Comparison of ENCODE assay signal across 8 cellular contexts in genomic region chr3:101676765-101677435, GRCh38. TPM values are rescaled to one million over a fixed set of nuclear protein-coding genes. Genes with fewer than 3 reads are reported as not detected.
DNase-seq lines count a peak whose midpoint lies in the region; ATAC-seq and TF ChIP-seq lines count a peak whose summit lies in the region.

A gene with protein sequence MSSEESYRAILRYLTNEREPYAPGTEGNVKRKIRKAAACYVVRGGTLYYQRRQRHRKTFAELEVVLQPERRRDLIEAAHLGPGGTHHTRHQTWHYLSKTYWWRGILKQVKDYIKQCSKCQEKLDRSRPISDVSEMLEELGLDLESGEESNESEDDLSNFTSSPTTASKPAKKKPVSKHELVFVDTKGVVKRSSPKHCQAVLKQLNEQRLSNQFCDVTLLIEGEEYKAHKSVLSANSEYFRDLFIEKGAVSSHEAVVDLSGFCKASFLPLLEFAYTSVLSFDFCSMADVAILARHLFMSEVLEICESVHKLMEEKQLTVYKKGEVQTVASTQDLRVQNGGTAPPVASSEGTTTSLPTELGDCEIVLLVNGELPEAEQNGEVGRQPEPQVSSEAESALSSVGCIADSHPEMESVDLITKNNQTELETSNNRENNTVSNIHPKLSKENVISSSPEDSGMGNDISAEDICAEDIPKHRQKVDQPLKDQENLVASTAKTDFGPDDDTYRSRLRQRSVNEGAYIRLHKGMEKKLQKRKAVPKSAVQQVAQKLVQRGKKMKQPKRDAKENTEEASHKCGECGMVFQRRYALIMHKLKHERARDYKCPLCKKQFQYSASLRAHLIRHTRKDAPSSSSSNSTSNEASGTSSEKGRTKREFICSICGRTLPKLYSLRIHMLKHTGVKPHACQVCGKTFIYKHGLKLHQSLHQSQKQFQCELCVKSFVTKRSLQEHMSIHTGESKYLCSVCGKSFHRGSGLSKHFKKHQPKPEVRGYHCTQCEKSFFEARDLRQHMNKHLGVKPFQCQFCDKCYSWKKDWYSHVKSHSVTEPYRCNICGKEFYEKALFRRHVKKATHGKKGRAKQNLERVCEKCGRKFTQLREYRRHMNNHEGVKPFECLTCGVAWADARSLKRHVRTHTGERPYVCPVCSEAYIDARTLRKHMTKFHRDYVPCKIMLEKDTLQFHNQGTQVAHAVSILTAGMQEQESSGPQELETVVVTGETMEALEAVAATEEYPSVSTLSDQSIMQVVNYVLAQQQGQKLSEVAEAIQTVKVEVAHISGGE (minus strand): TSS chr3:101677132. CDS start chr3:101676914, 218 bp downstream.

- H2AFZ ChIP-seq in trophoblast cell (ENCODE audit: insufficient read depth, low read length, poor library complexity): peak within 1 kb of the TSS; percentile 82

- DNase-seq in GM03348 (ENCODE audit: low spot score) (peak; percentile 97), HCEC 1CT (peak; percentile 100), NCI-H460 (ENCODE audit: extremely low read depth, low read depth) (peak; percentile 99), glomerular visceral epithelial cell (ENCODE audit: extremely low spot score) (peak; percentile 99), trophoblast cell (peak; percentile 100), upper lobe of right lung (peak; percentile 99), DMS114 treated with DMSO at 0.1 percent for 48 hours (lab: John Stamatoyannopoulos, UW; ENCODE audit: unreplicated experiment) (no peak)
- peak; percentile 100 for DNase-seq in activated gamma-delta T cell treated with anti-CD3 and anti-CD28 coated beads, Interleukin-2, amount 50 U/mL, for 16 hours (ENCODE audit: low read depth)

- H3K27ac ChIP-seq in trophoblast cell (ENCODE audit: low read depth, low read length) (peak within 1 kb of the TSS; percentile 81), upper lobe of right lung (peak within 1 kb of the TSS; percentile 95)

- H4K91ac ChIP-seq in trophoblast cell (ENCODE audit: low read depth, low read length): peak within 1 kb of the TSS; percentile 85

- H3K27me3 ChIP-seq in trophoblast cell (ENCODE audit: insufficient read depth, low read length) (no peaks in the 10 kb centered on the region), upper lobe of right lung (no peaks in the 10 kb centered on the region)

- H3K4me3 ChIP-seq in trophoblast cell (ENCODE audit: low read depth, low read length) (peak within 1 kb of the TSS; percentile 97), upper lobe of right lung (peak within 1 kb of the TSS; percentile 97)

- peak; percentile 89 for ATAC-seq in upper lobe of right lung

- H3K23ac ChIP-seq in trophoblast cell (ENCODE audit: low read length): no peak within 1 kb of the TSS

- peak within 1 kb of the TSS; percentile 57 for H2BK120ac ChIP-seq in trophoblast cell (ENCODE audit: insufficient read depth, low read length, poor library complexity)

- intact Hi-C loops in upper lobe of right lung (cut with DNase I): no loop called here

- H4K8ac ChIP-seq in trophoblast cell (ENCODE audit: low read depth, low read length): peak within 1 kb of the TSS; percentile 80

- H3K14ac ChIP-seq in trophoblast cell (ENCODE audit: low read length): peak within 1 kb of the TSS; percentile 94

- H2BK5ac ChIP-seq in trophoblast cell (ENCODE audit: low read depth, low read length, poor library complexity): peak within 1 kb of the TSS; percentile 75

- H3K9ac ChIP-seq in trophoblast cell (ENCODE audit: low read length): peak within 1 kb of the TSS; percentile 99

- H2BK12ac ChIP-seq in trophoblast cell (ENCODE audit: low read length): no peak within 1 kb of the TSS

- peaks cover 7% of the 10 kb centered on the region for H3K79me1 ChIP-seq in trophoblast cell (ENCODE audit: low read length)

- H3K4ac ChIP-seq in trophoblast cell (ENCODE audit: low read depth, low read length): peak within 1 kb of the TSS; percentile 22

- peak within 1 kb of the TSS; percentile 93 for H3K4me2 ChIP-seq in trophoblast cell (ENCODE audit: low read length)

- H3K4me1 ChIP-seq in trophoblast cell (ENCODE audit: control insufficient read depth in 1 of 2, insufficient read depth in 2 of 2, low read length in 2 of 2): peaks cover 0 to 4% of the 10 kb centered on the region in 2 experiments
- peaks cover 12% of the 10 kb centered on the region for H3K4me1 ChIP-seq in upper lobe of right lung

- peak within 1 kb of the TSS; percentile 83 for H4K12ac ChIP-seq in trophoblast cell (ENCODE audit: low read depth, low read length)

- H3K9me3 ChIP-seq in trophoblast cell (ENCODE audit: insufficient read depth, low read depth, low read length): no peaks in the 10 kb centered on the region
- H3K9me3 ChIP-seq in upper lobe of right lung: no peaks in the 10 kb centered on the region

- TF ChIP-seq CTCF in upper lobe of right lung (IDR thresholded peaks at IDR 0.05): peak; percentile 55

- peak within 1 kb of the TSS; percentile 86 for H2AK5ac ChIP-seq in trophoblast cell (ENCODE audit: low read length)

- H3K36me3 ChIP-seq in trophoblast cell (ENCODE audit: control insufficient read depth in 1 of 2, insufficient read depth in 2 of 2, low read length in 2 of 2) (peaks cover 11 to 15% of the 10 kb centered on the region in 2 experiments), upper lobe of right lung (peaks cover 25% of the 10 kb centered on the region)

- peak within 1 kb of the TSS; percentile 83 for H3K18ac ChIP-seq in trophoblast cell (ENCODE audit: low read length)

- WGBS in trophoblast cell (ENCODE audit: extremely low coverage, insufficient coverage, insufficient read length): no CpG with 5 or more reads among the region's 57 CpGs

- peaks cover 10% of the 10 kb centered on the region for H3K79me2 ChIP-seq in trophoblast cell (ENCODE audit: control insufficient read depth, insufficient read depth, low read length, poor library complexity)

RNA-seq across cellular contexts. Expression of the gene that starts here (rescaled TPM):
- total RNA-seq in NCI-H460 (2014; rRNA removed; shearing (Covaris generic)): 22.5 and 23.8 TPM in 2 replicates
- polyA plus RNA-seq in NCI-H460 (2014; cell fraction: nucleus; rRNA removed): 23.5 and 31.2 TPM in 2 replicates
- 9.8 and 10.0 TPM in 2 replicates for polyA plus RNA-seq in trophoblast cell (2013)
- 22.8 TPM for total RNA-seq in upper lobe of right lung
